2 cellular contexts compared by ENCODE assay signal in the genomic region with DNA sequence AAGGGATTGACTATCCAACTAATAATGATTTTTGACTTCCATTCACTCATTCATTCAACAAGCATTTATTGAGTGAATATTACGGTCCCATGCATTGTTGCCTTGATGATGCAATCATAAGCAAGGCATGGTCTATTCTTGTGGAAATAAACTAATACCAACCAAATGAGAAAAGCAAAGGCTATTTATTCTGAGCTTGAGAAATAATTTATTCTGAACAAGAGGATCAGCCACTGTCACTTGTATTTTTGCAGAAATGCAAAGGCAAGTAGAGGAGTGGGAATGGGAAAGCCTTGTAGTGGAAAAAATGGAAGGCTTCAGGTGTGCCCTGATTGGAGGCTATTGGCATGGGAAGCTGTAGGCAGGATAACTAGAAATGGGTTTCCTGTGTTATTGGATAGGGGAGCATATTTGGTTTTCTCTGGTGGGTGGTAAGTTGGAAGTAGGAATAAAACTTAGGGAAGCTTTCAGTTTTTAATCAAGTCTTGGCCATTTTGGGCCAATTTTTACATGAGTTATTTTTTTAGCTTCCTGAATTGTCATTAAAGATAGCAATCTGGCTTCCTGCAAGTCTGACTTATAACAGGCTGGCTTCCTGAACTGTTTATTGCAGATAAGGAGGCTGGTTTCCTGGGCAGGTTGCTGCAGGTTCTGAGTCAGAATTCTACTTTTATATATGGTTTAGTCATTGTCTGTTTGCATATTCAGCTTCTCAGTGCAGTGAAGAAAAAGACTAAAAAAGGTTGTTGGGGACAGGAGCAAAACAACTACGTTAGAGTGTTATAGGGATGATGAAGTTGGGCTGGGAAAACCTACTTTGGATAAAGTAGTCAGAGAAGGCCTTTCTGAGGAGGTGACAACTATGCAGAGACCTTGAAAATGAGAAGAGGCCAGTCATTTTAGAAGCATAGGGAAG.
TF ChIP-seq lines count a peak whose summit lies in the region.

No MANE protein-coding gene starts in this region.

TF ChIP-seq in IMR-90, 13 proteins besides CTCF, POLR2A, EP300 and RAD21:
- no peak for TF ChIP-seq RCOR1 (IDR thresholded peaks at IDR 0.05; ENCODE audit: insufficient replicate concordance, low read length)
- TF ChIP-seq SMC3 (IDR thresholded peaks at IDR 0.05; ENCODE audit: low read depth, low read length) = no peak
- TF ChIP-seq CHD1 (IDR thresholded peaks at IDR 0.05; ENCODE audit: low read depth, low read length) = no peak
- peak; percentile 71 for TF ChIP-seq CEBPB (IDR thresholded peaks at IDR 0.05; ENCODE audit: low read depth, low read length)
TF ChIP-seq in IMR-90: peak in this region for 1.

TF ChIP-seq in GM23338, 12 proteins besides CTCF, POLR2A, EP300 and RAD21:
- TF ChIP-seq, protein P1, sequence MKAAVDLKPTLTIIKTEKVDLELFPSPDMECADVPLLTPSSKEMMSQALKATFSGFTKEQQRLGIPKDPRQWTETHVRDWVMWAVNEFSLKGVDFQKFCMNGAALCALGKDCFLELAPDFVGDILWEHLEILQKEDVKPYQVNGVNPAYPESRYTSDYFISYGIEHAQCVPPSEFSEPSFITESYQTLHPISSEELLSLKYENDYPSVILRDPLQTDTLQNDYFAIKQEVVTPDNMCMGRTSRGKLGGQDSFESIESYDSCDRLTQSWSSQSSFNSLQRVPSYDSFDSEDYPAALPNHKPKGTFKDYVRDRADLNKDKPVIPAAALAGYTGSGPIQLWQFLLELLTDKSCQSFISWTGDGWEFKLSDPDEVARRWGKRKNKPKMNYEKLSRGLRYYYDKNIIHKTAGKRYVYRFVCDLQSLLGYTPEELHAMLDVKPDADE (IDR thresholded peaks at IDR 0.05) = no peak
- TF ChIP-seq POLR2AphosphoS5 (IDR thresholded peaks at IDR 0.05; ENCODE audit: low read depth) = no peak
- no peak for TF ChIP-seq EZH2phosphoT487 (IDR thresholded peaks at IDR 0.05; ENCODE audit: unreplicated experiment)
- no peak for TF ChIP-seq STAT1 (IDR thresholded peaks at IDR 0.05; ENCODE audit: unreplicated experiment)
- no peak for TF ChIP-seq NANOG (IDR thresholded peaks at IDR 0.05; ENCODE audit: borderline replicate concordance)
- no peak for TF ChIP-seq EZH2 (IDR thresholded peaks at IDR 0.05; ENCODE audit: low read depth, unreplicated experiment)
- TF ChIP-seq, protein P2, sequence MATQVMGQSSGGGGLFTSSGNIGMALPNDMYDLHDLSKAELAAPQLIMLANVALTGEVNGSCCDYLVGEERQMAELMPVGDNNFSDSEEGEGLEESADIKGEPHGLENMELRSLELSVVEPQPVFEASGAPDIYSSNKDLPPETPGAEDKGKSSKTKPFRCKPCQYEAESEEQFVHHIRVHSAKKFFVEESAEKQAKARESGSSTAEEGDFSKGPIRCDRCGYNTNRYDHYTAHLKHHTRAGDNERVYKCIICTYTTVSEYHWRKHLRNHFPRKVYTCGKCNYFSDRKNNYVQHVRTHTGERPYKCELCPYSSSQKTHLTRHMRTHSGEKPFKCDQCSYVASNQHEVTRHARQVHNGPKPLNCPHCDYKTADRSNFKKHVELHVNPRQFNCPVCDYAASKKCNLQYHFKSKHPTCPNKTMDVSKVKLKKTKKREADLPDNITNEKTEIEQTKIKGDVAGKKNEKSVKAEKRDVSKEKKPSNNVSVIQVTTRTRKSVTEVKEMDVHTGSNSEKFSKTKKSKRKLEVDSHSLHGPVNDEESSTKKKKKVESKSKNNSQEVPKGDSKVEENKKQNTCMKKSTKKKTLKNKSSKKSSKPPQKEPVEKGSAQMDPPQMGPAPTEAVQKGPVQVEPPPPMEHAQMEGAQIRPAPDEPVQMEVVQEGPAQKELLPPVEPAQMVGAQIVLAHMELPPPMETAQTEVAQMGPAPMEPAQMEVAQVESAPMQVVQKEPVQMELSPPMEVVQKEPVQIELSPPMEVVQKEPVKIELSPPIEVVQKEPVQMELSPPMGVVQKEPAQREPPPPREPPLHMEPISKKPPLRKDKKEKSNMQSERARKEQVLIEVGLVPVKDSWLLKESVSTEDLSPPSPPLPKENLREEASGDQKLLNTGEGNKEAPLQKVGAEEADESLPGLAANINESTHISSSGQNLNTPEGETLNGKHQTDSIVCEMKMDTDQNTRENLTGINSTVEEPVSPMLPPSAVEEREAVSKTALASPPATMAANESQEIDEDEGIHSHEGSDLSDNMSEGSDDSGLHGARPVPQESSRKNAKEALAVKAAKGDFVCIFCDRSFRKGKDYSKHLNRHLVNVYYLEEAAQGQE (IDR thresholded peaks at IDR 0.05; ENCODE audit: unreplicated experiment) = no peak
- no peak for TF ChIP-seq JUNB (IDR thresholded peaks at IDR 0.05; ENCODE audit: unreplicated experiment)
- TF ChIP-seq, protein P3, sequence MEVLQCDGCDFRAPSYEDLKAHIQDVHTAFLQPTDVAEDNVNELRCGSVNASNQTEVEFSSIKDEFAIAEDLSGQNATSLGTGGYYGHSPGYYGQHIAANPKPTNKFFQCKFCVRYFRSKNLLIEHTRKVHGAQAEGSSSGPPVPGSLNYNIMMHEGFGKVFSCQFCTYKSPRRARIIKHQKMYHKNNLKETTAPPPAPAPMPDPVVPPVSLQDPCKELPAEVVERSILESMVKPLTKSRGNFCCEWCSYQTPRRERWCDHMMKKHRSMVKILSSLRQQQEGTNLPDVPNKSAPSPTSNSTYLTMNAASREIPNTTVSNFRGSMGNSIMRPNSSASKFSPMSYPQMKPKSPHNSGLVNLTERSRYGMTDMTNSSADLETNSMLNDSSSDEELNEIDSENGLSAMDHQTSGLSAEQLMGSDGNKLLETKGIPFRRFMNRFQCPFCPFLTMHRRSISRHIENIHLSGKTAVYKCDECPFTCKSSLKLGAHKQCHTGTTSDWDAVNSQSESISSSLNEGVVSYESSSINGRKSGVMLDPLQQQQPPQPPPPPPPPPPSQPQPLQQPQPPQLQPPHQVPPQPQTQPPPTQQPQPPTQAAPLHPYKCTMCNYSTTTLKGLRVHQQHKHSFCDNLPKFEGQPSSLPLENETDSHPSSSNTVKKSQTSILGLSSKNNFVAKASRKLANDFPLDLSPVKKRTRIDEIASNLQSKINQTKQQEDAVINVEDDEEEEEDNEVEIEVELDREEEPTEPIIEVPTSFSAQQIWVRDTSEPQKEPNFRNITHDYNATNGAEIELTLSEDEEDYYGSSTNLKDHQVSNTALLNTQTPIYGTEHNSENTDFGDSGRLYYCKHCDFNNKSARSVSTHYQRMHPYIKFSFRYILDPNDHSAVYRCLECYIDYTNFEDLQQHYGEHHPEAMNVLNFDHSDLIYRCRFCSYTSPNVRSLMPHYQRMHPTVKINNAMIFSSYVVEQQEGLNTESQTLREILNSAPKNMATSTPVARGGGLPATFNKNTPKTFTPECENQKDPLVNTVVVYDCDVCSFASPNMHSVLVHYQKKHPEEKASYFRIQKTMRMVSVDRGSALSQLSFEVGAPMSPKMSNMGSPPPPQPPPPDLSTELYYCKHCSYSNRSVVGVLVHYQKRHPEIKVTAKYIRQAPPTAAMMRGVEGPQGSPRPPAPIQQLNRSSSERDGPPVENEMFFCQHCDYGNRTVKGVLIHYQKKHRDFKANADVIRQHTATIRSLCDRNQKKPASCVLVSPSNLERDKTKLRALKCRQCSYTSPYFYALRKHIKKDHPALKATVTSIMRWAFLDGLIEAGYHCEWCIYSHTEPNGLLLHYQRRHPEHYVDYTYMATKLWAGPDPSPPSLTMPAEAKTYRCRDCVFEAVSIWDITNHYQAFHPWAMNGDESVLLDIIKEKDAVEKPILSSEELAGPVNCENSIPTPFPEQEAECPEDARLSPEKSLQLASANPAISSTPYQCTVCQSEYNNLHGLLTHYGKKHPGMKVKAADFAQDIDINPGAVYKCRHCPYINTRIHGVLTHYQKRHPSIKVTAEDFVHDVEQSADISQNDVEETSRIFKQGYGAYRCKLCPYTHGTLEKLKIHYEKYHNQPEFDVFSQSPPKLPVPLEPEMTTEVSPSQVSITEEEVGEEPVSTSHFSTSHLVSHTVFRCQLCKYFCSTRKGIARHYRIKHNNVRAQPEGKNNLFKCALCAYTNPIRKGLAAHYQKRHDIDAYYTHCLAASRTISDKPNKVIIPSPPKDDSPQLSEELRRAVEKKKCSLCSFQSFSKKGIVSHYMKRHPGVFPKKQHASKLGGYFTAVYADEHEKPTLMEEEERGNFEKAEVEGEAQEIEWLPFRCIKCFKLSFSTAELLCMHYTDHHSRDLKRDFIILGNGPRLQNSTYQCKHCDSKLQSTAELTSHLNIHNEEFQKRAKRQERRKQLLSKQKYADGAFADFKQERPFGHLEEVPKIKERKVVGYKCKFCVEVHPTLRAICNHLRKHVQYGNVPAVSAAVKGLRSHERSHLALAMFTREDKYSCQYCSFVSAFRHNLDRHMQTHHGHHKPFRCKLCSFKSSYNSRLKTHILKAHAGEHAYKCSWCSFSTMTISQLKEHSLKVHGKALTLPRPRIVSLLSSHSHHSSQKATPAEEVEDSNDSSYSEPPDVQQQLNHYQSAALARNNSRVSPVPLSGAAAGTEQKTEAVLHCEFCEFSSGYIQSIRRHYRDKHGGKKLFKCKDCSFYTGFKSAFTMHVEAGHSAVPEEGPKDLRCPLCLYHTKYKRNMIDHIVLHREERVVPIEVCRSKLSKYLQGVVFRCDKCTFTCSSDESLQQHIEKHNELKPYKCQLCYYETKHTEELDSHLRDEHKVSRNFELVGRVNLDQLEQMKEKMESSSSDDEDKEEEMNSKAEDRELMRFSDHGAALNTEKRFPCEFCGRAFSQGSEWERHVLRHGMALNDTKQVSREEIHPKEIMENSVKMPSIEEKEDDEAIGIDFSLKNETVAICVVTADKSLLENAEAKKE (CRISPR knock-in tag; IDR thresholded peaks at IDR 0.05) = no peak
- TF ChIP-seq ZNF114 (CRISPR knock-in tag; IDR thresholded peaks at IDR 0.05) = no peak
- no peak for TF ChIP-seq ZNF331 (CRISPR knock-in tag; IDR thresholded peaks at IDR 0.05; ENCODE audit: low read depth)
- no peak for TF ChIP-seq CREB1 (CRISPR knock-in tag; IDR thresholded peaks at IDR 0.05; ENCODE audit: low read depth)
